Comparison of ENCODE assay signal across 8 cellular contexts in the genomic region with DNA sequence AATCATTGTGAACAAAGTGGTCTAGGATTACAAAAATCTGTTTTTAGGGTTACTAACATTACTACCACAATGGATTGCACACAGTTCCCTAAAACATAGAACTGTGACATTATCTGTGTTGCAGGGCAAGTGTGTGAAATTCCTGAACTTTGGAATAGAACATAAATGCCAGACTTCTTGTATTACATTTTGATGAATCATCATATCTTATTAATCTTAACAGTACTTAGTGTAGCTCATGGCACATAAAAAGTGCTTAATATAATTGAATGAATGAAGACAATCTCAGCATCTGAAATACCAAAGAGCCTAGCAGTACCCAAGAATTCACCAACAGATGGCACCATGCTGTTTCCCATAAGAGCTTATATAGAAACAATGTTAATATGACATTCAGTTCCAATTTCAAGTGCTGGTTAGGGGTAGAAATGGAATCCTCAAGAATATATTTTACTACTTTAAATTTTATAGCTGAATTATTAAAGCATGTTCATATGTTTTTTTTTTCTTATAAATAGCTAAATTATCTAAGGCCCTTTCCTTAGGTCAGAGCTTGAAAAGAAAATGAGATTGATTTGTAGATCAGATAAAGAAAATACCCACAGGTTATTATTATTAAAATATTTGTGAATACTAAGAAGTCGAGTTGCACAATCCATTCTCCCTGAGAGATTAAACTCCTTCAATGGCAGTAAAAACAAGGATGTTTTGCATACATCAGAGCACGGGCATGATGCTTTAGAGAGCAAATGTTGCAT. TPM values are rescaled to one million over a fixed set of nuclear protein-coding genes. Genes with fewer than 3 reads are reported as not detected.
DNase-seq lines count a peak whose midpoint lies in the region; ATAC-seq and TF ChIP-seq lines count a peak whose summit lies in the region.

No MANE protein-coding gene starts in this region.

- peak; percentile 26 for DNase-seq in activated naive CD4-positive, alpha-beta T cell treated with anti-CD3 and anti-CD28 coated beads, Interleukin-2, amount 10 ng/mL, durations not matched to agents 7 days and 5 days
- no peak for DNase-seq in activated naive CD4-positive, alpha-beta T cell treated with Interleukin-2 at 50 U/mL for 16 hours
- DNase-seq in SK-MEL-5 (ENCODE audit: low read depth, low spot score) (peak; percentile 66), fibroblast of the conjunctiva (ENCODE audit: low read depth) (peak; percentile 21), renal cortical epithelial cell (ENCODE audit: low read depth) (peak; percentile 78), natural killer cell (no peak)

- H3K27me3 Mint-ChIP-seq in activated naive CD4-positive, alpha-beta T cell treated with anti-CD3 and anti-CD28 coated beads, Interleukin-2, amount 10 ng/mL, durations not matched to agents 7 days and 5 days: no peaks in the 10 kb centered on the region
- H3K27me3 Mint-ChIP-seq in natural killer cell (ENCODE audit: low read depth in 2 of 2): peaks cover 11 to 20% of the 10 kb centered on the region in 2 donors

- CTCF ChIA-PET in activated naive CD4-positive, alpha-beta T cell treated with anti-CD3 and anti-CD28 coated beads, Interleukin-2, amount 10 ng/mL, durations not matched to agents 7 days and 5 days (lab: Charles Lee): interaction anchor here (0.5 to 3.8 kb wide), 8 partner anchors 19 to 378 kb away, joined by 3 to 59 read pairs (median 3); no protein-coding TSS in a partner anchor

- ATAC-seq in HG03354 (IDR thresholded peaks at IDR 0.05; ENCODE audit: poor library complexity, severe bottlenecking, unreplicated experiment) (peak; percentile 62), GM21737 (IDR thresholded peaks at IDR 0.05; ENCODE audit: unreplicated experiment) (no peak), natural killer cell (no peak)

- no peaks in the 10 kb centered on the region for H3K36me3 Mint-ChIP-seq in activated naive CD4-positive, alpha-beta T cell treated with anti-CD3 and anti-CD28 coated beads, Interleukin-2, amount 10 ng/mL, durations not matched to agents 7 days and 5 days
- H3K36me3 Mint-ChIP-seq in natural killer cell: no peaks in the 10 kb centered on the region

- no peaks in the 10 kb centered on the region for H3K4me1 Mint-ChIP-seq in activated naive CD4-positive, alpha-beta T cell treated with anti-CD3 and anti-CD28 coated beads, Interleukin-2, amount 10 ng/mL, durations not matched to agents 7 days and 5 days
- H3K4me1 Mint-ChIP-seq in natural killer cell: no peaks in the 10 kb centered on the region

- H3K9me3 Mint-ChIP-seq in activated naive CD4-positive, alpha-beta T cell treated with anti-CD3 and anti-CD28 coated beads, Interleukin-2, amount 10 ng/mL, durations not matched to agents 7 days and 5 days: no peaks in the 10 kb centered on the region
- peaks cover 0 to 4% of the 10 kb centered on the region in 2 donors for H3K9me3 Mint-ChIP-seq in natural killer cell

- no peak for TF ChIP-seq CTCF in natural killer cell (IDR thresholded peaks at IDR 0.05)

- H3K4me3 Mint-ChIP-seq in activated naive CD4-positive, alpha-beta T cell treated with anti-CD3 and anti-CD28 coated beads, Interleukin-2, amount 10 ng/mL, durations not matched to agents 7 days and 5 days: no peak overlapping the region
- no peak overlapping the region for H3K4me3 Mint-ChIP-seq in natural killer cell

- in situ Hi-C loops in SK-MEL-5 (cut with HindIII; ENCODE audit: low pct_unique_long_range_greater_than_20kb, low sequenced_read_pairs): no loop called here

- intact Hi-C loops in natural killer cell (cut with micrococcal nuclease): no loop called here

- H3K27ac Mint-ChIP-seq in activated naive CD4-positive, alpha-beta T cell treated with anti-CD3 and anti-CD28 coated beads, Interleukin-2, amount 10 ng/mL, durations not matched to agents 7 days and 5 days: no peak overlapping the region
- H3K27ac Mint-ChIP-seq in natural killer cell: no peak overlapping the region

RNA-seq across cellular contexts. Expression of a gene that starts 25.8 kb away (rescaled TPM):
- total RNA-seq in SK-MEL-5 (2014; rRNA removed; shearing (Covaris generic)): not detected in 2 replicates
- not detected in 2 replicates for polyA plus RNA-seq in SK-MEL-5 (2015; cell fraction: cytosol; rRNA removed)
- polyA plus RNA-seq in SK-MEL-5 (2015; cell fraction: nucleus; rRNA removed): not detected in 2 replicates
- 0.17 and 0.20 TPM in 2 replicates for total RNA-seq in renal cortical epithelial cell
- not detected for total RNA-seq in natural killer cell

Comparison
In these comparisons a context has a peak if more than half of its experiments do, and no peak if none do; other contexts are left out.
1. DNase-seq: peak in activated naive CD4-positive, alpha-beta T cell treated with anti-CD3 and anti-CD28 coated beads, Interleukin-2, amount 10 ng/mL, durations not matched to agents 7 days and 5 days (single experiment), SK-MEL-5 (single experiment), fibroblast of the conjunctiva (single experiment) and renal cortical epithelial cell (single experiment); none in activated naive CD4-positive, alpha-beta T cell treated with Interleukin-2 at 50 U/mL for 16 hours (single experiment) and natural killer cell (single experiment).